ENCODE assay signal across 8 cellular contexts in genomic region chr14:87992720-87993484, GRCh38.
DNase-seq lines count a peak whose midpoint lies in the region; ATAC-seq lines count a peak whose summit lies in the region.

Gene GALC (minus strand): TSS chr14:87993182. CDS start chr14:87993164, 18 bp downstream.

- peak; percentile 83 for ATAC-seq in GM18858 (IDR thresholded peaks at IDR 0.05; ENCODE audit: unreplicated experiment)
- peak; percentile 88 for ATAC-seq in HG03103 (IDR thresholded peaks at IDR 0.05; ENCODE audit: low read depth, unreplicated experiment)

- peak within 1 kb of the TSS; percentile 89 for H3K27ac ChIP-seq in layer of hippocampus (ENCODE audit: low read depth, low read length)

- peak; percentile 44 for DNase-seq in 8988T
- peak; percentile 76 for DNase-seq in NCI-H510A (lab: John Stamatoyannopoulos, UW)
- peak; percentile 85 to 89 for DNase-seq in activated CD4-positive, alpha-beta T cell treated with anti-CD3 and anti-CD28 coated beads, Interleukin-2, amount 50 U/mL, for 24 hours (ENCODE audit: low read depth in 1 of 2, low spot score in 1 of 2)
- peak; percentile 31 for DNase-seq in cortex of kidney (lab: John Stamatoyannopoulos, UW)
- DNase-seq in stimulated activated CD4-positive, alpha-beta T cell treated with anti-CD3 and anti-CD28 coated beads, Interleukin-1b, Interleukin-23, amount 100 ng/mL, for 48 hours, result peak; percentile 96

- H3K27me3 ChIP-seq in layer of hippocampus (ENCODE audit: control insufficient read depth, insufficient read depth, low read length), result no peaks in the 10 kb centered on the region

Comparison
In these comparisons a context has a peak if more than half of its experiments do, and no peak if none do; other contexts are left out.
1. Peak in every context shown above with its lines: DNase-seq, ATAC-seq and H3K27ac ChIP-seq.
2. DNase-seq: peak in every context shown above with its lines; median percentile 96 in stimulated activated CD4-positive, alpha-beta T cell treated with anti-CD3 and anti-CD28 coated beads, Interleukin-1b, Interleukin-23, amount 100 ng/mL, for 48 hours; 87 in activated CD4-positive, alpha-beta T cell treated with anti-CD3 and anti-CD28 coated beads, Interleukin-2, amount 50 U/mL, for 24 hours; 76 in NCI-H510A; 44 in 8988T; 31 in cortex of kidney.